ENCODE assay signal across 18 cellular contexts in the genomic region with DNA sequence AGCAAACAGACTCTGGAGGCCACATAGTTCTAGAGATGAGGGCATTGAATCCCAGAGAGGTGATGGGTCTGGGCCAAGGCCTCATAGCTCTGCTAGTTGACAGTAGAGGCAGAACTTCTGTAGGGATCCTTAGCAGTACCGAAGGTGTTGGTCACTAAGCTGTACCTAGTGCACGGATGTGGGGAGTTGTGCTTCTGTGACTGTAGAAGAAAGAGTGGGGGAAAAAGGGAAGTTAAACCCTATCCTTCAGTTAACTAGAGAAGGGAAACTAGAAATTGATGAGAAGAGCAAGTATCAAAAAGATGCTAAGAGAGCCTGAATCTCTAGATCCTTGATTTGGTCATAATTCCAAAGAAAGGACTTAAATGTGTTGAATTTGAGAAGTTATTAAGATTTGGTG.
DNase-seq lines count a peak whose midpoint lies in the region; ATAC-seq and FAIRE-seq lines count a peak whose summit lies in the region.
"Had no signal": no experiment of that assay in that cellular context is flagged by ENCODE, and none has a peak within 500 bp of the region (broad histone marks: within the 10 kb centered on the region; RNA-seq: fewer than 3 reads in every experiment).

No MANE protein-coding gene starts in this region.

- H3K36me3 ChIP-seq in aorta (ENCODE audit: control insufficient read depth in 1 of 2, insufficient read depth in 2 of 2, low read length in 1 of 2), result no peaks in the 10 kb centered on the region
- H3K36me3 ChIP-seq: neural progenitor cell had no signal

- intact Hi-C loops in aorta (cut with DNase I), result loop anchor here in 1 of 2 donors (10.0 kb wide), 1 partner anchor 89 kb away; no protein-coding TSS in a partner anchor

- H3K9me3 ChIP-seq in aorta (ENCODE audit: control insufficient read depth, low read length), result no peaks in the 10 kb centered on the region

- peak; percentile 54 for ATAC-seq in GM18867 (IDR thresholded peaks at IDR 0.05; ENCODE audit: unreplicated experiment)
- ATAC-seq in GM21717 (IDR thresholded peaks at IDR 0.05; ENCODE audit: unreplicated experiment), result peak; percentile 67
- ATAC-seq in HG03457 (IDR thresholded peaks at IDR 0.05; ENCODE audit: unreplicated experiment), result peak; percentile 50
- ATAC-seq in HG02973 (IDR thresholded peaks at IDR 0.05; ENCODE audit: unreplicated experiment), result no peak
- ATAC-seq in aorta (ENCODE audit: low FRiP score), result no peak
- ATAC-seq: foreskin keratinocyte, GM23338, left cardiac atrium had no signal

- H3K4me1 ChIP-seq in aorta (ENCODE audit: control insufficient read depth in 1 of 2, insufficient read depth in 2 of 2, low read length in 2 of 2), result peaks cover 0 to 4% of the 10 kb centered on the region in 2 donors
- H3K4me1 ChIP-seq: foreskin keratinocyte, neural progenitor cell had no signal

- 90 to 95% methylated on average over 2 of the region's 2 CpGs for WGBS in aorta, 2 donors

- peak; percentile 33 for FAIRE-seq in colon (lab: Jason Lieb, UNC)

- no peaks in the 10 kb centered on the region for H3K27me3 ChIP-seq in aorta (ENCODE audit: control insufficient read depth in 1 of 2, insufficient read depth in 2 of 2, low read length in 1 of 2)
- H3K27me3 ChIP-seq: foreskin keratinocyte, neural progenitor cell had no signal

- DNase-seq in HUDEP-2 (lab: John Stamatoyannopoulos, UW; ENCODE audit: unreplicated experiment in 76 of 76) (no peak), HuH-7.5 (ENCODE audit: low spot score) (no peak), aorta (no peak)
- DNase-seq: foreskin keratinocyte; GF-D8; left cardiac atrium; NCI-H146; NK-92 treated with Interleukin-12 subunit alpha and Interleukin-12 subunit beta, amount 100 ng/mL, for 24 hours; T-helper 2 cell had no signal

- no peak overlapping the region for H3K27ac ChIP-seq in aorta (ENCODE audit: low read depth in 1 of 2, low read length in 2 of 2)
- H3K27ac ChIP-seq: C4-2B, foreskin keratinocyte, neural progenitor cell had no signal

- no peak overlapping the region for H3K4me3 ChIP-seq in aorta (ENCODE audit: low read length in 2 of 2)
- H3K4me3 ChIP-seq: GM23338, neural progenitor cell, smooth muscle cell had no signal

Comparison
In these comparisons a context has a peak if more than half of its experiments do, and no peak if none do; other contexts are left out.
1. ATAC-seq: peak in GM18867 (single experiment), GM21717 (single experiment) and HG03457 (single experiment); none in HG02973 (single experiment) and aorta (single experiment).